In genomic region chr13:111883571-111884343, GRCh38 we compare ENCODE assay signal across 20 cellular contexts.
"Had no signal": no experiment of that assay in that cellular context is flagged by ENCODE, and none has a peak within 500 bp of the region (broad histone marks: within the 10 kb centered on the region; RNA-seq: fewer than 3 reads in every experiment).

No MANE protein-coding gene starts in this region.

- H3K4me3 ChIP-seq: psoas muscle, sigmoid colon, skin epidermis, testis, tibial nerve had no signal

- H3K9ac ChIP-seq: parathyroid adenoma had no signal

- H3K36me3 ChIP-seq: sigmoid colon, tibial nerve had no signal

- FAIRE-seq: kidney had no signal

- H3K27me3 ChIP-seq: foreskin keratinocyte, testis, tibial nerve had no signal

- H3K79me2 ChIP-seq: parathyroid adenoma had no signal

- H3K9me3 Mint-ChIP-seq: effector memory CD8-positive, alpha-beta T cell; immature natural killer cell; mesothelial cell of epicardium; natural killer cell; neural crest cell had no signal

- H2AFZ ChIP-seq: parathyroid adenoma had no signal

- H3K4me1 Mint-ChIP-seq: immature natural killer cell; mesothelial cell of epicardium; natural killer cell; neural crest cell; stimulated activated naive B cell treated with anti-CD40 and anti-IgM and Interleukin-4, amounts not matched to agents 10 μg/mL and 1 μg/mL and 100 μg/mL, for 72 hours; stimulated activated naive CD8-positive, alpha-beta T cell treated with anti-CD3 and anti-CD28 coated beads, Interleukin-15, amount 100 ng/mL, for 72 hours had no signal

- H3K27ac Mint-ChIP-seq: effector memory CD8-positive, alpha-beta T cell; immature natural killer cell; mesothelial cell of epicardium; natural killer cell; stimulated activated naive B cell treated with anti-CD40 and anti-IgM and Interleukin-4, amounts not matched to agents 10 μg/mL and 1 μg/mL and 100 μg/mL, for 72 hours; stimulated activated naive CD8-positive, alpha-beta T cell treated with anti-CD3 and anti-CD28 coated beads, Interleukin-15, amount 100 ng/mL, for 72 hours had no signal

- H3K27ac ChIP-seq: foreskin keratinocyte, parathyroid adenoma, psoas muscle, sigmoid colon, skin epidermis, testis, tibial nerve had no signal

- ATAC-seq: effector memory CD8-positive, alpha-beta T cell; foreskin keratinocyte; left colon; natural killer cell; psoas muscle; stimulated activated naive B cell treated with anti-CD40 and anti-IgM and Interleukin-4, amounts not matched to agents 10 μg/mL and 1 μg/mL and 100 μg/mL, for 72 hours; stimulated activated naive CD8-positive, alpha-beta T cell treated with anti-CD3 and anti-CD28 coated beads, Interleukin-15, amount 100 ng/mL, for 72 hours had no signal

- DNase-seq: effector memory CD8-positive, alpha-beta T cell; foreskin keratinocyte; immature natural killer cell; kidney; left colon; natural killer cell; nucleus accumbens; psoas muscle; retina; sigmoid colon; stimulated activated CD4-positive, alpha-beta T cell treated with anti-CD3 and anti-CD28 coated beads, Interleukin-2, amount 100 ng/mL, for 24 hours; stimulated activated CD4-positive, alpha-beta T cell treated with anti-CD3 and anti-CD28 coated beads, Interleukin-4, amount 100 ng/mL, for 4 hours; stimulated activated naive B cell treated with anti-CD40 and anti-IgM and Interleukin-4, amounts not matched to agents 10 μg/mL and 1 μg/mL and 100 μg/mL, for 72 hours; stimulated activated naive CD8-positive, alpha-beta T cell treated with anti-CD3 and anti-CD28 coated beads, Interleukin-15, amount 100 ng/mL, for 72 hours; testis had no signal

- H3K4me3 Mint-ChIP-seq: effector memory CD8-positive, alpha-beta T cell; immature natural killer cell; mesothelial cell of epicardium; natural killer cell; neural crest cell; stimulated activated naive B cell treated with anti-CD40 and anti-IgM and Interleukin-4, amounts not matched to agents 10 μg/mL and 1 μg/mL and 100 μg/mL, for 72 hours; stimulated activated naive CD8-positive, alpha-beta T cell treated with anti-CD3 and anti-CD28 coated beads, Interleukin-15, amount 100 ng/mL, for 72 hours had no signal

- H3K36me3 Mint-ChIP-seq: immature natural killer cell; mesothelial cell of epicardium; natural killer cell; stimulated activated naive B cell treated with anti-CD40 and anti-IgM and Interleukin-4, amounts not matched to agents 10 μg/mL and 1 μg/mL and 100 μg/mL, for 72 hours had no signal

- H3K9me3 ChIP-seq: psoas muscle, sigmoid colon, testis, tibial nerve had no signal

- H3K4me1 ChIP-seq: foreskin keratinocyte, parathyroid adenoma, psoas muscle, sigmoid colon, testis, tibial nerve had no signal
